ENCODE assay signal across 10 cellular contexts in the genomic region with DNA sequence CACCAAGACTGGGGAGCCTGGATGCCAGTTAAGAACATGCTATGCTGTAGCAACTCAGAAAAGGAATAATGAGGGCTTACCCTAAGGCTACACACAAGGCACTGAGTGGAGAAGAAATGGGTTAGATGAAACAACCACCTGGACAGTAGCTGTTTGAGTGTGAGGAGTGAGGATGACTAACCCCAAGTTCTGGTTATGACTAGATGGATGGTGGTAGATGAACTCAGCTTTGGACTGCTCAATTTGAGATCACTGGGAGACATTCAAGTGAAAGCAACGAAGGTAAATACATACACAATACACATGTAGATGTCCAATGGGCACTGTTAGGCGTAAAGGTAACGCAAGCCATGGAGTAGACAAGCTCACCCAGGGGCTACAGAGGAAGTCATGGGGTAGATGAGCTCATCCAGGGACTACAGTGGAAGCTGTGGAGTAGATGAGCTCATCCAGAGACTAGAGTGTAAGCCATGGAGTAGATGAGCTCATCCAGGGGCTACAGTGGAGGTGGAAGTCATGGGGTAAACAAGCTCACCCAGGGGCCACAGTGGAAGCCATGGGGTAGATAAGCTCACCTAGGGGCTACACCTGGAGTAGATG.
A peak's percentile ranks its signal among the peaks of the same experiment; 100 is the strongest.
DNase-seq lines count a peak whose midpoint lies in the region; ATAC-seq, FAIRE-seq and TF ChIP-seq lines count a peak whose summit lies in the region.
"Had no signal": no experiment of that assay in that cellular context is flagged by ENCODE, and none has a peak within 500 bp of the region (broad histone marks: within the 10 kb centered on the region; RNA-seq: fewer than 3 reads in every experiment).

No MANE protein-coding gene starts in this region.

- H3K36me3 ChIP-seq in neutrophil = no peaks in the 10 kb centered on the region

- H3K27ac ChIP-seq in neutrophil = peak overlapping the region; percentile 73
- no peak overlapping the region for H3K27ac ChIP-seq in RWPE1

- H3K9me3 ChIP-seq in neutrophil = no peaks in the 10 kb centered on the region

- peak; percentile 88 for ATAC-seq in HG02571 (IDR thresholded peaks at IDR 0.05; ENCODE audit: unreplicated experiment)

- CTCF ChIA-PET in RWPE1 (lab: Yijun Ruan, JAX) = no interaction called here

- POLR2A ChIA-PET in RWPE1 (lab: Yijun Ruan, JAX; ENCODE audit: low non-redundant PET) = no interaction called here

- TF ChIP-seq CTCF in neutrophil (IDR thresholded peaks at IDR 0.05) = no peak
- no peak for TF ChIP-seq CTCF in RWPE1 (conservative IDR thresholded peaks at IDR 0.05; ENCODE audit: low read depth)

- FAIRE-seq in urothelium cell line (lab: Jason Lieb, UNC) = no peak
- FAIRE-seq: islet of Langerhans had no signal

- no peaks in the 10 kb centered on the region for H3K27me3 ChIP-seq in neutrophil

- DNase-seq in activated CD8-positive, alpha-beta memory T cell treated with anti-CD3 and anti-CD28 coated beads, Interleukin-2, amount 50 U/mL, for 48 hours = peak; percentile 58
- DNase-seq in activated CD8-positive, alpha-beta memory T cell treated with anti-CD3 and anti-CD28 coated beads for 24 hours = no peak
- DNase-seq in HS-5 (ENCODE audit: low read depth) = peak; percentile 6
- no peak for DNase-seq in urothelium cell line (ENCODE audit: low spot score)
- DNase-seq in iPS-NIHi11 (ENCODE audit: low spot score) = no peak
- DNase-seq in RWPE1 (ENCODE audit: low spot score) = no peak
- DNase-seq: KG1 had no signal

- no peak overlapping the region for H3K4me3 ChIP-seq in neutrophil (ENCODE audit: low read depth in 1 of 2, low read length in 1 of 2)

- H3K4me1 ChIP-seq in neutrophil (ENCODE audit: control insufficient read depth in 1 of 2, insufficient read depth in 1 of 2, low read depth in 1 of 2, low read length in 1 of 2) = peaks cover 43 to 54% of the 10 kb centered on the region in 2 experiments

Comparison
In these comparisons a context has a peak if more than half of its experiments do, and no peak if none do; other contexts are left out.
1. DNase-seq: peak in activated CD8-positive, alpha-beta memory T cell treated with anti-CD3 and anti-CD28 coated beads, Interleukin-2, amount 50 U/mL, for 48 hours (single experiment) and HS-5 (single experiment); none in activated CD8-positive, alpha-beta memory T cell treated with anti-CD3 and anti-CD28 coated beads for 24 hours (single experiment), urothelium cell line (single experiment), iPS-NIHi11 (single experiment) and RWPE1 (single experiment).